ENCODE assay signal across 17 cellular contexts in genomic region chr16:57341062-57341440, GRCh38. TPM values are rescaled to one million over a fixed set of nuclear protein-coding genes. Genes with fewer than 3 reads are reported as not detected.
DNase-seq lines count a peak whose midpoint lies in the region; ATAC-seq, FAIRE-seq and TF ChIP-seq lines count a peak whose summit lies in the region.
"Had no signal": no experiment of that assay in that cellular context is flagged by ENCODE, and none has a peak within 500 bp of the region (broad histone marks: within the 10 kb centered on the region; RNA-seq: fewer than 3 reads in every experiment).

No MANE protein-coding gene starts in this region.

- H2AK5ac ChIP-seq in mesenchymal stem cell (ENCODE audit: low read length, severe bottlenecking) = no peak overlapping the region

- H3K18ac ChIP-seq in mesenchymal stem cell (ENCODE audit: low read depth in 1 of 2, low read length in 2 of 2) = peak overlapping the region in 1 of 2 experiments; percentile 7

- H3K79me2 ChIP-seq in ACC112 (ENCODE audit: control insufficient read depth, insufficient read depth, low read length, unreplicated experiment) = no peaks in the 10 kb centered on the region

- H3K4me3 ChIP-seq in ACC112 (ENCODE audit: low read depth, low read length) (no peak overlapping the region), mesenchymal stem cell (ENCODE audit: insufficient read depth in 1 of 2, low read depth in 1 of 2, low read length in 2 of 2) (no peak overlapping the region)

- no peak overlapping the region for H4K91ac ChIP-seq in mesenchymal stem cell (ENCODE audit: low read length)

- H3K4ac ChIP-seq in mesenchymal stem cell (ENCODE audit: low read depth in 1 of 2, low read length in 2 of 2) = no peak overlapping the region

- H3K79me1 ChIP-seq in mesenchymal stem cell (replicated peaks; ENCODE audit: low read length, poor library complexity, severe bottlenecking) = no peaks in the 10 kb centered on the region

- H2BK120ac ChIP-seq in mesenchymal stem cell (ENCODE audit: low read depth, low read length) = no peak overlapping the region

- ATAC-seq in HG03439 (IDR thresholded peaks at IDR 0.05; ENCODE audit: unreplicated experiment) = no peak

- H3K27me3 ChIP-seq in ACC112 (ENCODE audit: insufficient read depth, low read length) (no peaks in the 10 kb centered on the region), mesenchymal stem cell (ENCODE audit: control insufficient read depth in 1 of 2, insufficient read depth in 1 of 2, low read length in 2 of 2) (peaks cover 6 to 8% of the 10 kb centered on the region in 2 experiments)

- H2BK12ac ChIP-seq in mesenchymal stem cell (ENCODE audit: low read length in 2 of 2) = peak overlapping the region in 1 of 2 experiments; percentile 7

- H2BK15ac ChIP-seq in mesenchymal stem cell (ENCODE audit: low read depth, poor library complexity, severe bottlenecking) = peak overlapping the region; percentile 15

- H3K4me2 ChIP-seq in mesenchymal stem cell (ENCODE audit: low read length, poor library complexity, severe bottlenecking) = no peak overlapping the region

- no peak for TF ChIP-seq POLR2A in GM12892 (IDR thresholded peaks at IDR 0.05; ENCODE audit: low read depth, low read length)

- DNase-seq in GM12892 (ENCODE audit: insufficient read length) = no peak
- peak; percentile 45 for DNase-seq in SKM-1 (lab: John Stamatoyannopoulos, UW; ENCODE audit: unreplicated experiment)
- no peak for DNase-seq in mesenchymal stem cell
- DNase-seq in activated T-cell treated with anti-CD3 and anti-CD28 coated beads, Interleukin-2, amount 50 U/mL, for 1 hour = no peak
- no peak for DNase-seq in cerebellum (ENCODE audit: low spot score)
- DNase-seq in DMS79 (lab: John Stamatoyannopoulos, UW) = no peak
- DNase-seq: activated naive CD4-positive, alpha-beta T cell treated with anti-CD3 and anti-CD28 coated beads, Interleukin-2, amount 50 U/mL, for 16 hours; stimulated activated CD4-positive, alpha-beta T cell treated with anti-CD3 and anti-CD28 coated beads, Interleukin-4, amount 100 ng/mL, for 24 hours; T-helper 1 cell had no signal

- WGBS in mesenchymal stem cell = 91% methylated on average over 6 of the region's 6 CpGs

- peak; percentile 95 for FAIRE-seq in GM12892 (lab: Jason Lieb, UNC)

- peaks cover 5% of the 10 kb centered on the region for H3K9me3 ChIP-seq in mesenchymal stem cell (ENCODE audit: control insufficient read depth, low read length)
- H3K9me3 ChIP-seq: neutrophil had no signal

- H3K4me1 ChIP-seq in ACC112 (ENCODE audit: control insufficient read depth, insufficient read depth, low read length, unreplicated experiment) = peaks cover 15% of the 10 kb centered on the region
- H3K4me1 ChIP-seq in mesenchymal stem cell (ENCODE audit: control insufficient read depth, insufficient read depth, low read depth, low read length) = peaks cover 7% of the 10 kb centered on the region

- no peaks in the 10 kb centered on the region for H3K36me3 ChIP-seq in ACC112 (ENCODE audit: insufficient read depth, low read length)
- no peaks in the 10 kb centered on the region for H3K36me3 ChIP-seq in mesenchymal stem cell (ENCODE audit: control insufficient read depth in 1 of 2, insufficient read depth in 2 of 2, low read depth in 1 of 2, low read length in 2 of 2)
- H3K36me3 ChIP-seq: neutrophil had no signal

- H3K14ac ChIP-seq in mesenchymal stem cell (ENCODE audit: low read length in 2 of 2) = no peak overlapping the region

- H3K9ac ChIP-seq in mesenchymal stem cell (ENCODE audit: low read length) = no peak overlapping the region

- H2BK5ac ChIP-seq in mesenchymal stem cell (ENCODE audit: low read depth, low read length, poor library complexity, severe bottlenecking) = no peak overlapping the region

- no peak overlapping the region for H3K23ac ChIP-seq in mesenchymal stem cell (ENCODE audit: low read length in 2 of 2)

- H4K8ac ChIP-seq in mesenchymal stem cell (ENCODE audit: low read length) = no peak overlapping the region

- H3K27ac ChIP-seq in ACC112 (ENCODE audit: low read depth, low read length) (peak overlapping the region; percentile 46), mesenchymal stem cell (ENCODE audit: low read length, poor library complexity, severe bottlenecking) (no peak overlapping the region)
- H3K27ac ChIP-seq: HL-60, neutrophil had no signal

- no peak overlapping the region for H2AFZ ChIP-seq in ACC112 (ENCODE audit: low read length, unreplicated experiment)
- H2AFZ ChIP-seq in mesenchymal stem cell (ENCODE audit: low read depth, low read length) = no peak overlapping the region

RNA-seq across cellular contexts. Expression of gene CCL22, which starts 17.5 kb away (rescaled TPM):
- 920 TPM for polyA plus RNA-seq in GM12892 (2012; ENCODE audit: missing spikeins)
- not detected for polyA plus RNA-seq in mesenchymal stem cell (2013, experiment 1 of 2)
- polyA plus RNA-seq in mesenchymal stem cell (2013, experiment 2 of 2) = not detected
- not detected for total RNA-seq in cerebellum
- total RNA-seq: bronchial epithelial cell, lung microvascular endothelial cell, NCI-H460, ureter had no signal

RNA-seq across cellular contexts. Expression of gene CX3CL1, which starts 31.2 kb away (rescaled TPM):
- 0.45 TPM for polyA plus RNA-seq in GM12892 (2012; ENCODE audit: missing spikeins)
- 1.5 TPM for polyA plus RNA-seq in mesenchymal stem cell (2013, experiment 1 of 2)
- polyA plus RNA-seq in mesenchymal stem cell (2013, experiment 2 of 2) = 1.5 TPM
- 4.4 TPM for total RNA-seq in cerebellum
- total RNA-seq: bronchial epithelial cell, NCI-H460 had no signal

RNA-seq across cellular contexts. Expression of gene PLLP, which starts 56.6 kb away (rescaled TPM):
- polyA plus RNA-seq in GM12892 (2012; ENCODE audit: missing spikeins) = 0.64 TPM
- 0.11 TPM for polyA plus RNA-seq in mesenchymal stem cell (2013, experiment 1 of 2)
- polyA plus RNA-seq in mesenchymal stem cell (2013, experiment 2 of 2) = 0.03 TPM
- 2.2 TPM for total RNA-seq in cerebellum
